Comparison of ENCODE assay signal across 19 cellular contexts in genomic region chr4:177239475-177239874, GRCh38.
"Had no signal": no experiment of that assay in that cellular context is flagged by ENCODE, and none has a peak within 500 bp of the region (broad histone marks: within the 10 kb centered on the region; RNA-seq: fewer than 3 reads in every experiment).

No MANE protein-coding gene starts in this region.

- H3K4me1 Mint-ChIP-seq: naive thymus-derived CD8-positive, alpha-beta T cell had no signal

- H3K36me3 ChIP-seq: gastrocnemius medialis, heart right ventricle, neutrophil, sigmoid colon, suprapubic skin, thyroid gland, upper lobe of left lung, uterus had no signal

- H3K9me3 ChIP-seq: gastrocnemius medialis, heart right ventricle, mucosa of descending colon, neutrophil, sigmoid colon, suprapubic skin, thyroid gland, upper lobe of left lung, uterus had no signal

- DNase-seq: effector memory CD4-positive, alpha-beta T cell; gastrocnemius medialis; heart right ventricle; hypothalamus; mammary epithelial cell; mucosa of descending colon; naive thymus-derived CD8-positive, alpha-beta T cell; posterior cingulate gyrus; sigmoid colon; stimulated activated CD4-positive, alpha-beta T cell treated with anti-CD3 and anti-CD28 coated beads, Interleukin-12 subunit alpha, Interleukin-12 subunit beta, amount 100 ng/mL, for 4 hours; stimulated activated naive CD4-positive, alpha-beta T cell treated with Interleukin-2 at 50 U/mL for 16 hours; thyroid gland; upper lobe of left lung; uterus had no signal

- H3K27ac ChIP-seq: gastrocnemius medialis, heart right ventricle, neutrophil, sigmoid colon, skin epidermis, suprapubic skin, thyroid gland, upper lobe of left lung, uterus had no signal

- H3K36me3 Mint-ChIP-seq: naive thymus-derived CD8-positive, alpha-beta T cell had no signal

- H3K27me3 ChIP-seq: gastrocnemius medialis, heart right ventricle, neutrophil, sigmoid colon, suprapubic skin, thyroid gland, upper lobe of left lung, uterus had no signal

- H3K27ac Mint-ChIP-seq: naive thymus-derived CD8-positive, alpha-beta T cell had no signal

- ATAC-seq: esophagus mucosa; gastrocnemius medialis; heart right ventricle; left lobe of liver; mucosa of descending colon; naive thymus-derived CD8-positive, alpha-beta T cell had no signal

- H3K4me3 Mint-ChIP-seq: naive thymus-derived CD8-positive, alpha-beta T cell had no signal

- H3K4me3 ChIP-seq: gastrocnemius medialis, heart right ventricle, mucosa of descending colon, sigmoid colon, skin epidermis, suprapubic skin, thyroid gland, upper lobe of left lung, uterus had no signal

- H3K4me1 ChIP-seq: gastrocnemius medialis, heart right ventricle, suprapubic skin, upper lobe of left lung, uterus had no signal
